18 cellular contexts compared by ENCODE assay signal in the genomic region with DNA sequence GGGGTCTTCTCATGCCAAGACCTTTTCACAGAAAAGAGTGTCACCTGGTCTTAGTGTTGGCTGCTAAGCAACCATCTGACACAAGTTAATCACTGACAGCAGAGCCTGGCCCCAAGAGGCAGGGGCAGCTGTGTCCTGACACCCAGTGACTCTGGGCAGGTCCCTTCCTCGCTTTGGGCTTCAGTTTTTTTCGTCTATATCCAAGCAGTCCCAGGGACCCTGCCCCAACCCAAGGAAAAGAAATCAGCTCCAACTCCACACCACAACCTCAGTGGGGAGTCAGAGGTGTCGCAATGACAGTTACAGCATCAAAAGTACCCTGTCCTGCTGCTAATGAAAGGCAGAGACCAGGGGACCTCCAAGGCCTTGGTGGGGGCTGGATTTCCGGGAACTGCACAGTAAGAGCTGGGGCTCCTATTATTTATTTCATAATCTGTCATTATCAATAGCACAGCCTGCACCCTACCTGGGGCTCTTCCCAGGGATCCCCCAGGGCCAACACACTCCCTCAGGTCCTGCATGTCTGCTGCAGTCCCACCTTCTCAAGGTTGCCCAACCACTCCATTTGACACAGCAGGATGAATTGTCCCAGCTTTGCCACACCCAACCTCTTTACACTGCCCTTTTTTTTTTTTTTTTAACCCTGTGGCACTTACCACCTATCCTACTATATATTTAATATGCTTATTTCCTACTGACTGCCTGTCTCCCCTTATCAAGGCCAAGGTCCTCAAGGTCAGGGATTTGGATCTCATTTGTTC.
"Had no signal": no experiment of that assay in that cellular context is flagged by ENCODE, and none has a peak within 500 bp of the region (broad histone marks: within the 10 kb centered on the region; RNA-seq: fewer than 3 reads in every experiment).

No MANE protein-coding gene starts in this region.

- H3K4me3 ChIP-seq: cardiac muscle cell, lung, psoas muscle had no signal

- H3K36me3 Mint-ChIP-seq: activated naive CD4-positive, alpha-beta T cell treated with anti-CD3 and anti-CD28 coated beads, Interleukin-2, amount 10 ng/mL, durations not matched to agents 7 days and 5 days; natural killer cell had no signal

- H3K27me3 Mint-ChIP-seq: activated CD4-positive, alpha-beta T cell treated with anti-CD3 and anti-CD28 coated beads for 36 hours; activated CD8-positive, alpha-beta T cell treated with anti-CD3 and anti-CD28 coated beads for 36 hours; activated naive CD4-positive, alpha-beta T cell treated with anti-CD3 and anti-CD28 coated beads, Interleukin-2, amount 10 ng/mL, durations not matched to agents 7 days and 5 days had no signal

- H3K4me3 Mint-ChIP-seq: activated CD4-positive, alpha-beta T cell treated with anti-CD3 and anti-CD28 coated beads for 36 hours; activated CD8-positive, alpha-beta T cell treated with anti-CD3 and anti-CD28 coated beads for 36 hours; activated naive CD4-positive, alpha-beta T cell treated with anti-CD3 and anti-CD28 coated beads, Interleukin-2, amount 10 ng/mL, durations not matched to agents 7 days and 5 days; natural killer cell had no signal

- H3K27ac Mint-ChIP-seq: activated CD4-positive, alpha-beta T cell treated with anti-CD3 and anti-CD28 coated beads for 36 hours; activated CD8-positive, alpha-beta T cell treated with anti-CD3 and anti-CD28 coated beads for 36 hours; activated naive CD4-positive, alpha-beta T cell treated with anti-CD3 and anti-CD28 coated beads, Interleukin-2, amount 10 ng/mL, durations not matched to agents 7 days and 5 days; activated T-helper 2 cell treated with anti-CD3 and anti-CD28 coated beads, Interferon-gamma antibody, Interleukin-2, Interleukin-4, amounts not matched to agents 10 μg/mL and 5 μg/mL and 100 μg/mL, durations not matched to agents 14 hours and 24 hours and 36 hours; natural killer cell had no signal

- H3K9me3 ChIP-seq: psoas muscle had no signal

- ATAC-seq: activated CD4-positive, alpha-beta T cell treated with anti-CD3 and anti-CD28 coated beads for 36 hours; activated CD8-positive, alpha-beta T cell treated with anti-CD3 and anti-CD28 coated beads for 36 hours; natural killer cell; psoas muscle; sciatic nerve had no signal

- H3K4me1 ChIP-seq: psoas muscle had no signal

- DNase-seq: activated CD4-positive, alpha-beta T cell treated with anti-CD3 and anti-CD28 coated beads for 36 hours; activated CD8-positive, alpha-beta T cell treated with anti-CD3 and anti-CD28 coated beads for 36 hours; activated naive CD4-positive, alpha-beta T cell treated with anti-CD3 and anti-CD28 coated beads, Interleukin-2, amount 10 ng/mL, durations not matched to agents 7 days and 5 days; activated T-cell treated with anti-CD3 and anti-CD28 coated beads for 4 hours; cortex of kidney; effector CD8-positive, alpha-beta T cell; hypothalamus; kidney glomerular epithelial cell; natural killer cell; nucleus accumbens; psoas muscle; stimulated activated CD4-positive, alpha-beta T cell treated with anti-CD3 and anti-CD28 coated beads, Interleukin-2, amount 100 ng/mL, for 48 hours; stimulated activated naive CD4-positive, alpha-beta T cell treated with Interleukin-2 at 50 U/mL for 16 hours; T-helper 9 cell had no signal
